Comparison of ENCODE assay signal across 15 cellular contexts in the genomic region with DNA sequence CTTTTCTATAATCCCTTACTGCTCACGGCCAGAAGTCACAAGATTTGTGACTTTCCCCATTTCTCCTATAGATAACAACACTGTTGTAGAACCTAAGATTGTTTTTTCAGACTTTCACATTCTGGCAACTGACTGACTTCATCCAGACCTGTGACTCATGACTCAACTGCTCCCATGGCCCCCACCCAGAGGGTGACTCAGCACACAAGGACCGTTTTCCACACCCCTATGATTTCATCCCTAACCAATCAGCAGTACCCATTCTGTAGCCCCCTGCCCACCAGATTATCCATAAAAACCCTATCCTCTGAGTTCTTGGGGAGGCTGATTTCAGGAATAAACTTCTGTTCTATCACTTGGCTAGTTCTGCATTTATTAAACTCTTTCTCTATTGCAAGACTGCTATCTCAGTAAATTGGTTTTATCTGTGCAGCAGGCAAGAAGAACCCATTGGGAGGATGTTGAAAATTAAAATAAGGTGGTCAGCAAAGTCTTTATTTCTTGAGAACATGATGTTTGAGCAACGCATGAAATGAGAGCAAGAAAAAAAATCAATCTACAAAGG.
DNase-seq lines count a peak whose midpoint lies in the region; ATAC-seq and TF ChIP-seq lines count a peak whose summit lies in the region.
"Had no signal": no experiment of that assay in that cellular context is flagged by ENCODE, and none has a peak within 500 bp of the region (broad histone marks: within the 10 kb centered on the region; RNA-seq: fewer than 3 reads in every experiment).

No MANE protein-coding gene starts in this region.

- no peaks in the 10 kb centered on the region for H3K36me3 ChIP-seq in brain microvascular endothelial cell (replicated peaks)
- H3K36me3 ChIP-seq: esophagus muscularis mucosa, stomach had no signal

- no peak overlapping the region for H3K4me3 Mint-ChIP-seq in CD4-positive, alpha-beta T cell
- H3K4me3 Mint-ChIP-seq: activated naive CD8-positive, alpha-beta T cell; neural crest cell; WTC11 had no signal

- H3K9me3 Mint-ChIP-seq in CD4-positive, alpha-beta T cell: peaks cover 9% of the 10 kb centered on the region

- no peak overlapping the region for H3K27ac Mint-ChIP-seq in CD4-positive, alpha-beta T cell
- H3K27ac Mint-ChIP-seq: activated naive CD8-positive, alpha-beta T cell; WTC11 had no signal

- H3K27ac ChIP-seq in brain microvascular endothelial cell (peak overlapping the region; percentile 82), foreskin keratinocyte (no peak overlapping the region)
- no peak overlapping the region for H3K27ac ChIP-seq in CD4-positive, alpha-beta T cell (ENCODE audit: low read depth, low read length)
- H3K27ac ChIP-seq: esophagus muscularis mucosa, stomach had no signal

- TF ChIP-seq CTCF in brain microvascular endothelial cell (IDR thresholded peaks at IDR 0.05; ENCODE audit: low read depth, low read length, missing control alignments): no peak
- no peak for TF ChIP-seq CTCF in foreskin keratinocyte (conservative IDR thresholded peaks at IDR 0.05)
- TF ChIP-seq CTCF in CD4-positive, alpha-beta T cell (IDR thresholded peaks at IDR 0.05): no peak

- no peaks in the 10 kb centered on the region for H3K4me1 ChIP-seq in foreskin keratinocyte

- ATAC-seq in foreskin keratinocyte: peak; percentile 68
- no peak for ATAC-seq in CD4-positive, alpha-beta T cell (ENCODE audit: poor library complexity)
- ATAC-seq in HG02885 (IDR thresholded peaks at IDR 0.05; ENCODE audit: poor library complexity, unreplicated experiment): no peak
- no peak for ATAC-seq in Right ventricle myocardium inferior
- ATAC-seq: WTC11 had no signal

- peaks cover 4% of the 10 kb centered on the region for H3K9me3 ChIP-seq in CD4-positive, alpha-beta T cell (ENCODE audit: control insufficient read depth, low read length)

- peak; percentile 32 for DNase-seq in AG08395 (ENCODE audit: low spot score)
- DNase-seq in LHCN-M2 (ENCODE audit: low read depth): peak; percentile 56
- peak; percentile 89 for DNase-seq in brain microvascular endothelial cell
- DNase-seq in foreskin keratinocyte: peak; percentile 44 to 67
- DNase-seq in CD4-positive, alpha-beta T cell: no peak
- DNase-seq in activated CD4-positive, CD25-positive, alpha-beta regulatory T cell (lab: John Stamatoyannopoulos, UW): no peak
- DNase-seq in Right ventricle myocardium inferior (ENCODE audit: missing footprints): no peak
- DNase-seq: activated CD8-positive, alpha-beta memory T cell treated with anti-CD3 and anti-CD28 coated beads, Interleukin-2, amount 50 U/mL, for 4 hours; DMS 273 treated with DMSO at 0.1 percent for 48 hours; stomach had no signal

- H3K27me3 ChIP-seq in brain microvascular endothelial cell (replicated peaks) (no peaks in the 10 kb centered on the region), foreskin keratinocyte (no peaks in the 10 kb centered on the region)
- H3K27me3 ChIP-seq in CD4-positive, alpha-beta T cell (ENCODE audit: control insufficient read depth, insufficient read depth, low read length): no peaks in the 10 kb centered on the region
- H3K27me3 ChIP-seq: esophagus muscularis mucosa, stomach had no signal

- H3K4me3 ChIP-seq in brain microvascular endothelial cell (ENCODE audit: low read depth, low read length): no peak overlapping the region
- H3K4me3 ChIP-seq: esophagus muscularis mucosa, stomach had no signal

- in situ Hi-C loops in brain microvascular endothelial cell (cut with HindIII; ENCODE audit: low pct_ligation_motif_present, low sequenced_read_pairs): no loop called here

- POLR2A ChIA-PET in CD4-positive, alpha-beta T cell (lab: Charles Lee): no interaction called here

- H3K36me3 Mint-ChIP-seq in CD4-positive, alpha-beta T cell (ENCODE audit: low read depth): no peaks in the 10 kb centered on the region

- CTCF ChIA-PET in CD4-positive, alpha-beta T cell (lab: Charles Lee): no interaction called here

- H3K4me1 Mint-ChIP-seq in CD4-positive, alpha-beta T cell (ENCODE audit: low read depth): no peaks in the 10 kb centered on the region
- H3K4me1 Mint-ChIP-seq: neural crest cell, WTC11 had no signal

- intact Hi-C loops in CD4-positive, alpha-beta T cell (cut with DNase I, micrococcal nuclease): no loop called here
- intact Hi-C loops in Right ventricle myocardium inferior (cut with DNase I): no loop called here

- peaks cover 5% of the 10 kb centered on the region for H3K27me3 Mint-ChIP-seq in CD4-positive, alpha-beta T cell

Comparison
In these comparisons a context has a peak if more than half of its experiments do, and no peak if none do; other contexts are left out.
1. DNase-seq: peak in AG08395 (single experiment), LHCN-M2 (single experiment), brain microvascular endothelial cell (single experiment) and foreskin keratinocyte (2 of 2); none in CD4-positive, alpha-beta T cell (0 of 10), activated CD4-positive, CD25-positive, alpha-beta regulatory T cell (0 of 4) and Right ventricle myocardium inferior (single experiment).